In genomic region chr19:796692-797527, GRCh38 we compare ENCODE assay signal across 1 cellular context.
TF ChIP-seq lines count a peak whose summit lies in the region.

TSS of gene PTBP1 (plus strand) at chr19:797452. CDS start at chr19:797498, 46 bp downstream.

TF ChIP-seq in HEK293, 187 proteins besides CTCF, POLR2A, EP300 and RAD21 (continued from another document and continues in another):
- TF ChIP-seq, protein P1, sequence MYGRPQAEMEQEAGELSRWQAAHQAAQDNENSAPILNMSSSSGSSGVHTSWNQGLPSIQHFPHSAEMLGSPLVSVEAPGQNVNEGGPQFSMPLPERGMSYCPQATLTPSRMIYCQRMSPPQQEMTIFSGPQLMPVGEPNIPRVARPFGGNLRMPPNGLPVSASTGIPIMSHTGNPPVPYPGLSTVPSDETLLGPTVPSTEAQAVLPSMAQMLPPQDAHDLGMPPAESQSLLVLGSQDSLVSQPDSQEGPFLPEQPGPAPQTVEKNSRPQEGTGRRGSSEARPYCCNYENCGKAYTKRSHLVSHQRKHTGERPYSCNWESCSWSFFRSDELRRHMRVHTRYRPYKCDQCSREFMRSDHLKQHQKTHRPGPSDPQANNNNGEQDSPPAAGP (tag by site-specific recombination; IDR thresholded peaks at IDR 0.05), result peak; percentile 70; the same call in 1 of the 2 replicates
- TF ChIP-seq ZNF626 (tag by site-specific recombination; IDR thresholded peaks at IDR 0.05) (no peak), PRDM1 (tag by site-specific recombination; IDR thresholded peaks at IDR 0.05) (no peak), ZNF621 (tag by site-specific recombination; IDR thresholded peaks at IDR 0.05) (no peak), ZFP37 (tag by site-specific recombination; IDR thresholded peaks at IDR 0.05) (no peak), ZNF391 (tag by site-specific recombination; IDR thresholded peaks at IDR 0.05; ENCODE audit: borderline replicate concordance, low read depth) (peak; percentile 37; the same call in 1 of the 2 replicates), ZSCAN16 (tag by site-specific recombination; IDR thresholded peaks at IDR 0.05) (no peak), ZNF394 (tag by site-specific recombination; IDR thresholded peaks at IDR 0.05; ENCODE audit: borderline replicate concordance) (peak; percentile 44; the same call in 1 of the 2 replicates), FEZF1 (tag by site-specific recombination; IDR thresholded peaks at IDR 0.05) (no peak), ZNF416 (tag by site-specific recombination; IDR thresholded peaks at IDR 0.05) (no peak), ZFP3 (tag by site-specific recombination; IDR thresholded peaks at IDR 0.05; ENCODE audit: low read depth) (no peak), IKZF3 (tag by site-specific recombination; IDR thresholded peaks at IDR 0.05) (no peak), ZNF701 (tag by site-specific recombination; IDR thresholded peaks at IDR 0.05) (no peak), ZNF121 (tag by site-specific recombination; IDR thresholded peaks at IDR 0.05) (no peak), ZBTB49 (tag by site-specific recombination; IDR thresholded peaks at IDR 0.05; ENCODE audit: low read depth) (no peak), ZNF692 (tag by site-specific recombination; IDR thresholded peaks at IDR 0.05) (peak; percentile 74), ZNF184 (tag by site-specific recombination; IDR thresholded peaks at IDR 0.05) (peak; percentile 60; the same call in 1 of the 2 replicates), ZNF248 (tag by site-specific recombination; IDR thresholded peaks at IDR 0.05) (no peak), ZNF791 (tag by site-specific recombination; IDR thresholded peaks at IDR 0.05) (no peak), ZNF830 (tag by site-specific recombination; IDR thresholded peaks at IDR 0.05; ENCODE audit: low read depth) (no peak), ZNF76 (tag by site-specific recombination; IDR thresholded peaks at IDR 0.05; ENCODE audit: borderline replicate concordance, low read depth) (peak; percentile 93), ZNF707 (tag by site-specific recombination; IDR thresholded peaks at IDR 0.05) (no peak), REST (tag by site-specific recombination; IDR thresholded peaks at IDR 0.05) (no peak), ZNF24 (tag by site-specific recombination; IDR thresholded peaks at IDR 0.05) (peak; percentile 88), ZNF23 (tag by site-specific recombination; IDR thresholded peaks at IDR 0.05; ENCODE audit: borderline replicate concordance) (no peak), ZNF510 (tag by site-specific recombination; IDR thresholded peaks at IDR 0.05; ENCODE audit: insufficient replicate concordance) (no peak), KLF9 (tag by site-specific recombination; IDR thresholded peaks at IDR 0.05; ENCODE audit: low read depth) (peak; percentile 68; the same call in 1 of the 2 replicates), ZNF354C (tag by site-specific recombination; IDR thresholded peaks at IDR 0.05; ENCODE audit: borderline replicate concordance, low read depth) (no peak), ZNF37A (tag by site-specific recombination; IDR thresholded peaks at IDR 0.05) (no peak), REPIN1 (tag by site-specific recombination; IDR thresholded peaks at IDR 0.05; ENCODE audit: low read depth) (no peak), OSR2 (tag by site-specific recombination; IDR thresholded peaks at IDR 0.05) (no peak), ZNF658 (tag by site-specific recombination; IDR thresholded peaks at IDR 0.05) (no peak), ZNF311 (tag by site-specific recombination; IDR thresholded peaks at IDR 0.05; ENCODE audit: borderline replicate concordance) (no peak), TCF7L2 (IDR thresholded peaks at IDR 0.05; ENCODE audit: borderline replicate concordance, low read depth, low read length) (no peak), ZNF2 (tag by site-specific recombination; IDR thresholded peaks at IDR 0.05) (no peak), ZNF660 (tag by site-specific recombination; IDR thresholded peaks at IDR 0.05) (peak; percentile 67)
- TF ChIP-seq, protein P2, sequence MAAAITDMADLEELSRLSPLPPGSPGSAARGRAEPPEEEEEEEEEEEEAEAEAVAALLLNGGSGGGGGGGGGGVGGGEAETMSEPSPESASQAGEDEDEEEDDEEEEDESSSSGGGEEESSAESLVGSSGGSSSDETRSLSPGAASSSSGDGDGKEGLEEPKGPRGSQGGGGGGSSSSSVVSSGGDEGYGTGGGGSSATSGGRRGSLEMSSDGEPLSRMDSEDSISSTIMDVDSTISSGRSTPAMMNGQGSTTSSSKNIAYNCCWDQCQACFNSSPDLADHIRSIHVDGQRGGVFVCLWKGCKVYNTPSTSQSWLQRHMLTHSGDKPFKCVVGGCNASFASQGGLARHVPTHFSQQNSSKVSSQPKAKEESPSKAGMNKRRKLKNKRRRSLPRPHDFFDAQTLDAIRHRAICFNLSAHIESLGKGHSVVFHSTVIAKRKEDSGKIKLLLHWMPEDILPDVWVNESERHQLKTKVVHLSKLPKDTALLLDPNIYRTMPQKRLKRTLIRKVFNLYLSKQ (tag by site-specific recombination; IDR thresholded peaks at IDR 0.05; ENCODE audit: borderline replicate concordance), result no peak
- TF ChIP-seq, protein P3, sequence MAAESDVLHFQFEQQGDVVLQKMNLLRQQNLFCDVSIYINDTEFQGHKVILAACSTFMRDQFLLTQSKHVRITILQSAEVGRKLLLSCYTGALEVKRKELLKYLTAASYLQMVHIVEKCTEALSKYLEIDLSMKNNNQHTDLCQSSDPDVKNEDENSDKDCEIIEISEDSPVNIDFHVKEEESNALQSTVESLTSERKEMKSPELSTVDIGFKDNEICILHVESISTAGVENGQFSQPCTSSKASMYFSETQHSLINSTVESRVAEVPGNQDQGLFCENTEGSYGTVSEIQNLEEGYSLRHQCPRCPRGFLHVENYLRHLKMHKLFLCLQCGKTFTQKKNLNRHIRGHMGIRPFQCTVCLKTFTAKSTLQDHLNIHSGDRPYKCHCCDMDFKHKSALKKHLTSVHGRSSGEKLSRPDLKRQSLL (tag by site-specific recombination; IDR thresholded peaks at IDR 0.05), result peak; percentile 66
- TF ChIP-seq, protein P4, sequence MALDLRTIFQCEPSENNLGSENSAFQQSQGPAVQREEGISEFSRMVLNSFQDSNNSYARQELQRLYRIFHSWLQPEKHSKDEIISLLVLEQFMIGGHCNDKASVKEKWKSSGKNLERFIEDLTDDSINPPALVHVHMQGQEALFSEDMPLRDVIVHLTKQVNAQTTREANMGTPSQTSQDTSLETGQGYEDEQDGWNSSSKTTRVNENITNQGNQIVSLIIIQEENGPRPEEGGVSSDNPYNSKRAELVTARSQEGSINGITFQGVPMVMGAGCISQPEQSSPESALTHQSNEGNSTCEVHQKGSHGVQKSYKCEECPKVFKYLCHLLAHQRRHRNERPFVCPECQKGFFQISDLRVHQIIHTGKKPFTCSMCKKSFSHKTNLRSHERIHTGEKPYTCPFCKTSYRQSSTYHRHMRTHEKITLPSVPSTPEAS (tag by site-specific recombination; IDR thresholded peaks at IDR 0.05), result no peak
- TF ChIP-seq, protein P5, sequence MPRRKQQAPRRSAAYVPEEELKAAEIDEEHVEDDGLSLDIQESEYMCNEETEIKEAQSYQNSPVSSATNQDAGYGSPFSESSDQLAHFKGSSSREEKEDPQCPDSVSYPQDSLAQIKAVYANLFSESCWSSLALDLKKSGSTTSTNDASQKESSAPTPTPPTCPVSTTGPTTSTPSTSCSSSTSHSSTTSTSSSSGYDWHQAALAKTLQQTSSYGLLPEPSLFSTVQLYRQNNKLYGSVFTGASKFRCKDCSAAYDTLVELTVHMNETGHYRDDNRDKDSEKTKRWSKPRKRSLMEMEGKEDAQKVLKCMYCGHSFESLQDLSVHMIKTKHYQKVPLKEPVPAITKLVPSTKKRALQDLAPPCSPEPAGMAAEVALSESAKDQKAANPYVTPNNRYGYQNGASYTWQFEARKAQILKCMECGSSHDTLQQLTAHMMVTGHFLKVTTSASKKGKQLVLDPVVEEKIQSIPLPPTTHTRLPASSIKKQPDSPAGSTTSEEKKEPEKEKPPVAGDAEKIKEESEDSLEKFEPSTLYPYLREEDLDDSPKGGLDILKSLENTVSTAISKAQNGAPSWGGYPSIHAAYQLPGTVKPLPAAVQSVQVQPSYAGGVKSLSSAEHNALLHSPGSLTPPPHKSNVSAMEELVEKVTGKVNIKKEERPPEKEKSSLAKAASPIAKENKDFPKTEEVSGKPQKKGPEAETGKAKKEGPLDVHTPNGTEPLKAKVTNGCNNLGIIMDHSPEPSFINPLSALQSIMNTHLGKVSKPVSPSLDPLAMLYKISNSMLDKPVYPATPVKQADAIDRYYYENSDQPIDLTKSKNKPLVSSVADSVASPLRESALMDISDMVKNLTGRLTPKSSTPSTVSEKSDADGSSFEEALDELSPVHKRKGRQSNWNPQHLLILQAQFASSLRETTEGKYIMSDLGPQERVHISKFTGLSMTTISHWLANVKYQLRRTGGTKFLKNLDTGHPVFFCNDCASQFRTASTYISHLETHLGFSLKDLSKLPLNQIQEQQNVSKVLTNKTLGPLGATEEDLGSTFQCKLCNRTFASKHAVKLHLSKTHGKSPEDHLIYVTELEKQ (tag by site-specific recombination; IDR thresholded peaks at IDR 0.05; ENCODE audit: borderline replicate concordance), result no peak
- TF ChIP-seq, protein P6, sequence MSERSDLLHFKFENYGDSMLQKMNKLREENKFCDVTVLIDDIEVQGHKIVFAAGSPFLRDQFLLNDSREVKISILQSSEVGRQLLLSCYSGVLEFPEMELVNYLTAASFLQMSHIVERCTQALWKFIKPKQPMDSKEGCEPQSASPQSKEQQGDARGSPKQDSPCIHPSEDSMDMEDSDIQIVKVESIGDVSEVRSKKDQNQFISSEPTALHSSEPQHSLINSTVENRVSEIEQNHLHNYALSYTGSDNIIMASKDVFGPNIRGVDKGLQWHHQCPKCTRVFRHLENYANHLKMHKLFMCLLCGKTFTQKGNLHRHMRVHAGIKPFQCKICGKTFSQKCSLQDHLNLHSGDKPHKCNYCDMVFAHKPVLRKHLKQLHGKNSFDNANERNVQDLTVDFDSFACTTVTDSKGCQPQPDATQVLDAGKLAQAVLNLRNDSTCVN (tag by site-specific recombination; optimal IDR thresholded peaks at IDR 0.05), result peak; percentile 69
